1 cellular context compared by ENCODE assay signal in the genomic region with DNA sequence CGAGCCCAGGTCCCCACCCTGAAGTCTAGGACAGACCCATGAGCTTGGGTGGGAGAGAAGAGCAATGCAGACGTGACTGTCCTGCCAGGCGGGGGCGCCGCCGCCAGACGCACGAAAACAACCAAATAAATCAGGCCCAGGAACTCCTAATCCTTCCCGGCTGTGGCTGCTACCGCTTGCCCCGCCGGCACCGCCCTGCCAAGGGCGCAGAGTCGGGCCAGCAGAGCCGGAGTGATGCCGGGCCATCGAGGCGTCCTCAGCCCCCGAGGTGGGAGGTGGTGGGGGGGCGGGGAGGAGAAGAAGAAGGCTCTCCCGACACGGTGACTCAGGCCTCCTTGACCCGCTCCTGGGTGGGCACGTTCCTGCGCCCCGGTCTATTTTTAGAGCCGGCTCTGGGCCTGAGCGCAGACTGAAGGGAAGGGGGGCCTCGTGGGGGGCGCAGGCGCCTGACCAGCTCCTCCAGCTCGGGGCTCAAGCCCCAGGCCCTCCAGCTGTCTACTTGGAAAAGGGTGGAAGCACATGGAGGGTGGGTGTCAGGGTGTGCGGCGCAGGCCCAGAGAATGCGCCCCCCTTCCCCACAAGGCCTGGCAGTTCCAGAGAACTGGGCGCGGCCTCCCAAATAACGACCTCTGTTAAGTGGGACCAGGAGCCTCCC.
TF ChIP-seq lines count a peak whose summit lies in the region.

No MANE protein-coding gene starts in this region.

TF ChIP-seq in K562, 482 proteins besides CTCF, POLR2A, EP300 and RAD21 (continues in another document):
- TF ChIP-seq, protein P1, sequence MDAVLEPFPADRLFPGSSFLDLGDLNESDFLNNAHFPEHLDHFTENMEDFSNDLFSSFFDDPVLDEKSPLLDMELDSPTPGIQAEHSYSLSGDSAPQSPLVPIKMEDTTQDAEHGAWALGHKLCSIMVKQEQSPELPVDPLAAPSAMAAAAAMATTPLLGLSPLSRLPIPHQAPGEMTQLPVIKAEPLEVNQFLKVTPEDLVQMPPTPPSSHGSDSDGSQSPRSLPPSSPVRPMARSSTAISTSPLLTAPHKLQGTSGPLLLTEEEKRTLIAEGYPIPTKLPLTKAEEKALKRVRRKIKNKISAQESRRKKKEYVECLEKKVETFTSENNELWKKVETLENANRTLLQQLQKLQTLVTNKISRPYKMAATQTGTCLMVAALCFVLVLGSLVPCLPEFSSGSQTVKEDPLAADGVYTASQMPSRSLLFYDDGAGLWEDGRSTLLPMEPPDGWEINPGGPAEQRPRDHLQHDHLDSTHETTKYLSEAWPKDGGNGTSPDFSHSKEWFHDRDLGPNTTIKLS (IDR thresholded peaks at IDR 0.05; ENCODE audit: borderline replicate concordance, low read depth), result no peak
- TF ChIP-seq SMARCA4 (IDR thresholded peaks at IDR 0.05) (no peak), FIP1L1 (IDR thresholded peaks at IDR 0.05; ENCODE audit: low read depth, low read length, poor library complexity, severe bottlenecking) (no peak), MAZ (CRISPR knock-in tag; conservative IDR thresholded peaks at IDR 0.05 in 1 of 2, IDR thresholded peaks at IDR 0.05 in 1 of 2) (peak in 1 of 2 experiments; percentile 44; a peak in 1 of 4 replicates), BCOR (IDR thresholded peaks at IDR 0.05) (no peak), ZNF830 (CRISPR knock-in tag; IDR thresholded peaks at IDR 0.05) (no peak), PYGO2 (tag; IDR thresholded peaks at IDR 0.05) (no peak), RHOXF2B (CRISPR knock-in tag; conservative IDR thresholded peaks at IDR 0.05) (no peak), ESRRA (IDR thresholded peaks at IDR 0.05; ENCODE audit: borderline replicate concordance, low read depth) (no peak), TBP (optimal IDR thresholded peaks at IDR 0.05; ENCODE audit: low read depth, low read length) (no peak), ZNF140 (CRISPR knock-in tag; IDR thresholded peaks at IDR 0.05) (no peak), PHF21A (IDR thresholded peaks at IDR 0.05; ENCODE audit: borderline replicate concordance, low read depth) (no peak), LARP7 (IDR thresholded peaks at IDR 0.05) (no peak), ZNF57 (CRISPR knock-in tag; IDR thresholded peaks at IDR 0.05) (no peak), ETV5 (CRISPR knock-in tag; IDR thresholded peaks at IDR 0.05; ENCODE audit: low read depth) (no peak), HNRNPH1 (optimal IDR thresholded peaks at IDR 0.05; ENCODE audit: low read depth, low read length) (no peak), MYC (IDR thresholded peaks at IDR 0.05; ENCODE audit: low read depth, low read length) (no peak), MYC (CRISPR knock-in tag; IDR thresholded peaks at IDR 0.05; ENCODE audit: borderline replicate concordance, low read depth) (no peak), KDM2B (CRISPR knock-in tag; IDR thresholded peaks at IDR 0.05) (no peak), ZFP36 (IDR thresholded peaks at IDR 0.05; ENCODE audit: low read depth, low read length, partially characterized antibody) (no peak), ZNF583 (CRISPR knock-in tag; IDR thresholded peaks at IDR 0.05) (no peak), ARID1B (IDR thresholded peaks at IDR 0.05) (no peak), BCL6 (CRISPR knock-in tag; IDR thresholded peaks at IDR 0.05) (no peak), HDAC1 (IDR thresholded peaks at IDR 0.05) (peak in 1 of 2 experiments; percentile 32; a peak in 1 of 4 replicates), U2AF2 (optimal IDR thresholded peaks at IDR 0.05; ENCODE audit: low read depth, low read length) (no peak), FOXP1 (CRISPR knock-in tag; IDR thresholded peaks at IDR 0.05) (no peak), SRSF3 (IDR thresholded peaks at IDR 0.05; ENCODE audit: insufficient read depth, low read length) (no peak), ZNF239 (CRISPR knock-in tag; IDR thresholded peaks at IDR 0.05) (no peak), HDAC2 (IDR thresholded peaks at IDR 0.05) (no peak), ZNF324 (CRISPR knock-in tag; IDR thresholded peaks at IDR 0.05) (no peak), CC2D1A (IDR thresholded peaks at IDR 0.05) (no peak), ZNF79 (CRISPR knock-in tag; IDR thresholded peaks at IDR 0.05; ENCODE audit: low read depth) (no peak), FUS (optimal IDR thresholded peaks at IDR 0.05; ENCODE audit: low read depth, low read length) (no peak), IRF2 (CRISPR knock-in tag; IDR thresholded peaks at IDR 0.05) (no peak), ZNF143 (CRISPR knock-in tag; IDR thresholded peaks at IDR 0.05) (no peak), MAFF (IDR thresholded peaks at IDR 0.05; ENCODE audit: low read length) (no peak), TCF7L2 (IDR thresholded peaks at IDR 0.05; ENCODE audit: low read depth, low read length) (no peak)
- TF ChIP-seq, protein P2, sequence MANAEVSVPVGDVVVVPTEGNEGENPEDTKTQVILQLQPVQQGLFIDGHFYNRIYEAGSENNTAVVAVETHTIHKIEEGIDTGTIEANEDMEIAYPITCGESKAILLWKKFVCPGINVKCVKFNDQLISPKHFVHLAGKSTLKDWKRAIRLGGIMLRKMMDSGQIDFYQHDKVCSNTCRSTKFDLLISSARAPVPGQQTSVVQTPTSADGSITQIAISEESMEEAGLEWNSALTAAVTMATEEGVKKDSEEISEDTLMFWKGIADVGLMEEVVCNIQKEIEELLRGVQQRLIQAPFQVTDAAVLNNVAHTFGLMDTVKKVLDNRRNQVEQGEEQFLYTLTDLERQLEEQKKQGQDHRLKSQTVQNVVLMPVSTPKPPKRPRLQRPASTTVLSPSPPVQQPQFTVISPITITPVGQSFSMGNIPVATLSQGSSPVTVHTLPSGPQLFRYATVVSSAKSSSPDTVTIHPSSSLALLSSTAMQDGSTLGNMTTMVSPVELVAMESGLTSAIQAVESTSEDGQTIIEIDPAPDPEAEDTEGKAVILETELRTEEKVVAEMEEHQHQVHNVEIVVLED (CRISPR knock-in tag; IDR thresholded peaks at IDR 0.05), result no peak
- TF ChIP-seq, protein P3, sequence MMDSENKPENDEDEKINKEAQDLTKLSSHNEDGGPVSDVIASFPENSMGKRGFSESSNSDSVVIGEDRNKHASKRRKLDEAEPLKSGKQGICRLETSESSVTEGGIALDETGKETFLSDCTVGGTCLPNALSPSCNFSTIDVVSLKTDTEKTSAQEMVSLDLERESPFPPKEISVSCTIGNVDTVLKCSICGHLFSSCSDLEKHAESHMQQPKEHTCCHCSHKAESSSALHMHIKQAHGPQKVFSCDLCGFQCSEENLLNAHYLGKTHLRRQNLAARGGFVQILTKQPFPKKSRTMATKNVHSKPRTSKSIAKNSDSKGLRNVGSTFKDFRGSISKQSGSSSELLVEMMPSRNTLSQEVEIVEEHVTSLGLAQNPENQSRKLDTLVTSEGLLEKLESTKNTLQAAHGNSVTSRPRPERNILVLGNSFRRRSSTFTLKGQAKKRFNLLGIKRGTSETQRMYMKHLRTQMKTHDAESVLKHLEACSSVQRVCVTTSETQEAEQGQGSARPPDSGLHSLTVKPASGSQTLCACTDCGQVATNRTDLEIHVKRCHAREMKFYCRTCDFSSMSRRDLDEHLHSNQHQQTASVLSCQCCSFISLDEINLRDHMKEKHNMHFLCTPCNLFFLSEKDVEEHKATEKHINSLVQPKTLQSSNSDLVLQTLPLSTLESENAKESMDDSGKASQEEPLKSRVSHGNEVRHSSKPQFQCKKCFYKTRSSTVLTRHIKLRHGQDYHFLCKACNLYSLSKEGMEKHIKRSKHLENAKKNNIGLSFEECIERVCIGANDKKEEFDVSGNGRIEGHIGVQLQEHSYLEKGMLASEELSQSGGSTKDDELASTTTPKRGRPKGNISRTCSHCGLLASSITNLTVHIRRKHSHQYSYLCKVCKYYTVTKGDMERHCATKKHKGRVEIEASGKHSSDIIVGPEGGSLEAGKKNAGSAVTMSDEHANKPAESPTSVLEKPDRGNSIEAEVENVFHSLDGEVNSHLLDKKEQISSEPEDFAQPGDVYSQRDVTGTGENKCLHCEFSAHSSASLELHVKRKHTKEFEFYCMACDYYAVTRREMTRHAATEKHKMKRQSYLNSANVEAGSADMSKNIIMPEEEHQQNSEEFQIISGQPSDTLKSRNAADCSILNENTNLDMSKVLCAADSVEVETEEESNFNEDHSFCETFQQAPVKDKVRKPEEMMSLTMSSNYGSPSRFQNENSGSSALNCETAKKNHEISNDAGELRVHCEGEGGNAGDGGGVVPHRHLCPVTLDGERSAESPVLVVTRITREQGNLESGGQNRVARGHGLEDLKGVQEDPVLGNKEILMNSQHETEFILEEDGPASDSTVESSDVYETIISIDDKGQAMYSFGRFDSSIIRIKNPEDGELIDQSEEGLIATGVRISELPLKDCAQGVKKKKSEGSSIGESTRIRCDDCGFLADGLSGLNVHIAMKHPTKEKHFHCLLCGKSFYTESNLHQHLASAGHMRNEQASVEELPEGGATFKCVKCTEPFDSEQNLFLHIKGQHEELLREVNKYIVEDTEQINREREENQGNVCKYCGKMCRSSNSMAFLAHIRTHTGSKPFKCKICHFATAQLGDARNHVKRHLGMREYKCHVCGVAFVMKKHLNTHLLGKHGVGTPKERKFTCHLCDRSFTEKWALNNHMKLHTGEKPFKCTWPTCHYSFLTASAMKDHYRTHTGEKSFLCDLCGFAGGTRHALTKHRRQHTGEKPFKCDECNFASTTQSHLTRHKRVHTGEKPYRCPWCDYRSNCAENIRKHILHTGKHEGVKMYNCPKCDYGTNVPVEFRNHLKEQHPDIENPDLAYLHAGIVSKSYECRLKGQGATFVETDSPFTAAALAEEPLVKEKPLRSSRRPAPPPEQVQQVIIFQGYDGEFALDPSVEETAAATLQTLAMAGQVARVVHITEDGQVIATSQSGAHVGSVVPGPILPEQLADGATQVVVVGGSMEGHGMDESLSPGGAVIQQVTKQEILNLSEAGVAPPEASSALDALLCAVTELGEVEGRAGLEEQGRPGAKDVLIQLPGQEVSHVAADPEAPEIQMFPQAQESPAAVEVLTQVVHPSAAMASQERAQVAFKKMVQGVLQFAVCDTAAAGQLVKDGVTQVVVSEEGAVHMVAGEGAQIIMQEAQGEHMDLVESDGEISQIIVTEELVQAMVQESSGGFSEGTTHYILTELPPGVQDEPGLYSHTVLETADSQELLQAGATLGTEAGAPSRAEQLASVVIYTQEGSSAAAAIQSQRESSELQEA (IDR thresholded peaks at IDR 0.05; ENCODE audit: low read depth), result no peak
- TF ChIP-seq, protein P4, sequence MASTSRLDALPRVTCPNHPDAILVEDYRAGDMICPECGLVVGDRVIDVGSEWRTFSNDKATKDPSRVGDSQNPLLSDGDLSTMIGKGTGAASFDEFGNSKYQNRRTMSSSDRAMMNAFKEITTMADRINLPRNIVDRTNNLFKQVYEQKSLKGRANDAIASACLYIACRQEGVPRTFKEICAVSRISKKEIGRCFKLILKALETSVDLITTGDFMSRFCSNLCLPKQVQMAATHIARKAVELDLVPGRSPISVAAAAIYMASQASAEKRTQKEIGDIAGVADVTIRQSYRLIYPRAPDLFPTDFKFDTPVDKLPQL (IDR thresholded peaks at IDR 0.05; ENCODE audit: extremely low read depth, insufficient read length), result no peak
- TF ChIP-seq, protein P5, sequence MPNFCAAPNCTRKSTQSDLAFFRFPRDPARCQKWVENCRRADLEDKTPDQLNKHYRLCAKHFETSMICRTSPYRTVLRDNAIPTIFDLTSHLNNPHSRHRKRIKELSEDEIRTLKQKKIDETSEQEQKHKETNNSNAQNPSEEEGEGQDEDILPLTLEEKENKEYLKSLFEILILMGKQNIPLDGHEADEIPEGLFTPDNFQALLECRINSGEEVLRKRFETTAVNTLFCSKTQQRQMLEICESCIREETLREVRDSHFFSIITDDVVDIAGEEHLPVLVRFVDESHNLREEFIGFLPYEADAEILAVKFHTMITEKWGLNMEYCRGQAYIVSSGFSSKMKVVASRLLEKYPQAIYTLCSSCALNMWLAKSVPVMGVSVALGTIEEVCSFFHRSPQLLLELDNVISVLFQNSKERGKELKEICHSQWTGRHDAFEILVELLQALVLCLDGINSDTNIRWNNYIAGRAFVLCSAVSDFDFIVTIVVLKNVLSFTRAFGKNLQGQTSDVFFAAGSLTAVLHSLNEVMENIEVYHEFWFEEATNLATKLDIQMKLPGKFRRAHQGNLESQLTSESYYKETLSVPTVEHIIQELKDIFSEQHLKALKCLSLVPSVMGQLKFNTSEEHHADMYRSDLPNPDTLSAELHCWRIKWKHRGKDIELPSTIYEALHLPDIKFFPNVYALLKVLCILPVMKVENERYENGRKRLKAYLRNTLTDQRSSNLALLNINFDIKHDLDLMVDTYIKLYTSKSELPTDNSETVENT (CRISPR knock-in tag; IDR thresholded peaks at IDR 0.05), result no peak
- TF ChIP-seq, protein P6, sequence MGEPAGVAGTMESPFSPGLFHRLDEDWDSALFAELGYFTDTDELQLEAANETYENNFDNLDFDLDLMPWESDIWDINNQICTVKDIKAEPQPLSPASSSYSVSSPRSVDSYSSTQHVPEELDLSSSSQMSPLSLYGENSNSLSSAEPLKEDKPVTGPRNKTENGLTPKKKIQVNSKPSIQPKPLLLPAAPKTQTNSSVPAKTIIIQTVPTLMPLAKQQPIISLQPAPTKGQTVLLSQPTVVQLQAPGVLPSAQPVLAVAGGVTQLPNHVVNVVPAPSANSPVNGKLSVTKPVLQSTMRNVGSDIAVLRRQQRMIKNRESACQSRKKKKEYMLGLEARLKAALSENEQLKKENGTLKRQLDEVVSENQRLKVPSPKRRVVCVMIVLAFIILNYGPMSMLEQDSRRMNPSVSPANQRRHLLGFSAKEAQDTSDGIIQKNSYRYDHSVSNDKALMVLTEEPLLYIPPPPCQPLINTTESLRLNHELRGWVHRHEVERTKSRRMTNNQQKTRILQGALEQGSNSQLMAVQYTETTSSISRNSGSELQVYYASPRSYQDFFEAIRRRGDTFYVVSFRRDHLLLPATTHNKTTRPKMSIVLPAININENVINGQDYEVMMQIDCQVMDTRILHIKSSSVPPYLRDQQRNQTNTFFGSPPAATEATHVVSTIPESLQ (CRISPR knock-in tag; IDR thresholded peaks at IDR 0.05), result no peak
- TF ChIP-seq, protein P7, sequence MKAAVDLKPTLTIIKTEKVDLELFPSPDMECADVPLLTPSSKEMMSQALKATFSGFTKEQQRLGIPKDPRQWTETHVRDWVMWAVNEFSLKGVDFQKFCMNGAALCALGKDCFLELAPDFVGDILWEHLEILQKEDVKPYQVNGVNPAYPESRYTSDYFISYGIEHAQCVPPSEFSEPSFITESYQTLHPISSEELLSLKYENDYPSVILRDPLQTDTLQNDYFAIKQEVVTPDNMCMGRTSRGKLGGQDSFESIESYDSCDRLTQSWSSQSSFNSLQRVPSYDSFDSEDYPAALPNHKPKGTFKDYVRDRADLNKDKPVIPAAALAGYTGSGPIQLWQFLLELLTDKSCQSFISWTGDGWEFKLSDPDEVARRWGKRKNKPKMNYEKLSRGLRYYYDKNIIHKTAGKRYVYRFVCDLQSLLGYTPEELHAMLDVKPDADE (conservative IDR thresholded peaks at IDR 0.05; ENCODE audit: control insufficient read depth, low read depth, low read length), result no peak
- TF ChIP-seq, protein P8, sequence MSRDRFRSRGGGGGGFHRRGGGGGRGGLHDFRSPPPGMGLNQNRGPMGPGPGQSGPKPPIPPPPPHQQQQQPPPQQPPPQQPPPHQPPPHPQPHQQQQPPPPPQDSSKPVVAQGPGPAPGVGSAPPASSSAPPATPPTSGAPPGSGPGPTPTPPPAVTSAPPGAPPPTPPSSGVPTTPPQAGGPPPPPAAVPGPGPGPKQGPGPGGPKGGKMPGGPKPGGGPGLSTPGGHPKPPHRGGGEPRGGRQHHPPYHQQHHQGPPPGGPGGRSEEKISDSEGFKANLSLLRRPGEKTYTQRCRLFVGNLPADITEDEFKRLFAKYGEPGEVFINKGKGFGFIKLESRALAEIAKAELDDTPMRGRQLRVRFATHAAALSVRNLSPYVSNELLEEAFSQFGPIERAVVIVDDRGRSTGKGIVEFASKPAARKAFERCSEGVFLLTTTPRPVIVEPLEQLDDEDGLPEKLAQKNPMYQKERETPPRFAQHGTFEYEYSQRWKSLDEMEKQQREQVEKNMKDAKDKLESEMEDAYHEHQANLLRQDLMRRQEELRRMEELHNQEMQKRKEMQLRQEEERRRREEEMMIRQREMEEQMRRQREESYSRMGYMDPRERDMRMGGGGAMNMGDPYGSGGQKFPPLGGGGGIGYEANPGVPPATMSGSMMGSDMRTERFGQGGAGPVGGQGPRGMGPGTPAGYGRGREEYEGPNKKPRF (IDR thresholded peaks at IDR 0.05; ENCODE audit: low read depth, low read length), result no peak
